In the genomic region with DNA sequence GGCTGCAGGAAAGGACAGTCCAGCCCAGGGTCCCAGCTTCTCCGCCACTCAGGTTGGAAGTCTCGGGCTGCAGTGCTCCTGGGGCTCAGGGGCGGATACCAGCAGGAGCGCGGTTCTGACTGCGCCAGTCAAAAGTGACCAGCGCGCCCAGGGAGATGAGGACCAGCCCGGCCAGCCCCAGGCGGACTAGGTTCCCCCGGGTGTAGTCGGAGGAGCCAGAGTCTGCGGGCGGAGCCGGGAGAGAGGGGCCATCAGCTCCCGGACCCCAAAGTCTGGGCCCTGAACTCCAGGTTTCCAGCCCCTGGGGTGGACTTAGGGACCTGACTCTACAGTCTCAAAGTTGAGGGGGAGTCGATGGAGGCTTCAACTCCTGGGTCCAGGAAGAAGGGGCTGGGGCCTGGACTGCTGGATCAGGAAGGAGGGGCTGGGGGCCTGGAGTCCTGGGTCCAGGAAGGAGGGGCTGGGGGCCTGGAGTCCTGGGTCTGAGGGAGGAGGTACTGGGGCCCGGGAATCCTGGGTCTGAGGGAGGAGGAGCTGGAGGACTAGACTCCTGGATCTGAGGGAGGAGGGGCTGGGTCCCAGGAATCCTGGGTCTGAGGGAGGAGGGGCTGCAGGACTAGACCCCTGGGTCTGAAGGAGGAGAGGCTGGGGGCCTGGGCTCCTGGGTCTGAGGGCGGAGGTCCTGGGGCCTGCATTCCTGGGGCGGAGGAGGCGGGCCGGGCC, we compare ENCODE assay signal across 1 cellular context.
A peak's percentile ranks its signal among the peaks of the same experiment; 100 is the strongest.
TF ChIP-seq lines count a peak whose summit lies in the region.

No MANE protein-coding gene starts in this region.

TF ChIP-seq in HepG2, 621 proteins besides CTCF, POLR2A, EP300 and RAD21:
- TF ChIP-seq ZNF709 (CRISPR knock-in tag; IDR thresholded peaks at IDR 0.05) (0 out of 2 replicates have a peak, but pooled peaks have one; percentile 8), ZNF776 (CRISPR knock-in tag; IDR thresholded peaks at IDR 0.05) (no peak), CREM (IDR thresholded peaks at IDR 0.05) (no peak), CREM (CRISPR knock-in tag; IDR thresholded peaks at IDR 0.05) (no peak), ZNF567 (CRISPR knock-in tag; IDR thresholded peaks at IDR 0.05; ENCODE audit: borderline replicate concordance) (no peak), HOXA7 (CRISPR knock-in tag; IDR thresholded peaks at IDR 0.05) (no peak), ZSCAN22 (CRISPR knock-in tag; IDR thresholded peaks at IDR 0.05) (peak; percentile 88), SNRNP70 (IDR thresholded peaks at IDR 0.05; ENCODE audit: low read depth, low read length) (no peak), FOXK1 (CRISPR knock-in tag; IDR thresholded peaks at IDR 0.05; ENCODE audit: borderline replicate concordance, low read depth) (no peak), ZSCAN31 (CRISPR knock-in tag; IDR thresholded peaks at IDR 0.05; ENCODE audit: low read depth) (no peak)
- TF ChIP-seq, protein P1, sequence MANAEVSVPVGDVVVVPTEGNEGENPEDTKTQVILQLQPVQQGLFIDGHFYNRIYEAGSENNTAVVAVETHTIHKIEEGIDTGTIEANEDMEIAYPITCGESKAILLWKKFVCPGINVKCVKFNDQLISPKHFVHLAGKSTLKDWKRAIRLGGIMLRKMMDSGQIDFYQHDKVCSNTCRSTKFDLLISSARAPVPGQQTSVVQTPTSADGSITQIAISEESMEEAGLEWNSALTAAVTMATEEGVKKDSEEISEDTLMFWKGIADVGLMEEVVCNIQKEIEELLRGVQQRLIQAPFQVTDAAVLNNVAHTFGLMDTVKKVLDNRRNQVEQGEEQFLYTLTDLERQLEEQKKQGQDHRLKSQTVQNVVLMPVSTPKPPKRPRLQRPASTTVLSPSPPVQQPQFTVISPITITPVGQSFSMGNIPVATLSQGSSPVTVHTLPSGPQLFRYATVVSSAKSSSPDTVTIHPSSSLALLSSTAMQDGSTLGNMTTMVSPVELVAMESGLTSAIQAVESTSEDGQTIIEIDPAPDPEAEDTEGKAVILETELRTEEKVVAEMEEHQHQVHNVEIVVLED (CRISPR knock-in tag; IDR thresholded peaks at IDR 0.05; ENCODE audit: borderline replicate concordance), result no peak
